Comparison of ENCODE assay signal across 25 cellular contexts in genomic region chr16:68251812-68252211, GRCh38. TPM values are rescaled to one million over a fixed set of nuclear protein-coding genes. Genes with fewer than 3 reads are reported as not detected.
A peak's percentile ranks its signal among the peaks of the same experiment; 100 is the strongest.
DNase-seq lines count a peak whose midpoint lies in the region; ATAC-seq and TF ChIP-seq lines count a peak whose summit lies in the region.
"Had no signal": no experiment of that assay in that cellular context is flagged by ENCODE, and none has a peak within 500 bp of the region (broad histone marks: within the 10 kb centered on the region; RNA-seq: fewer than 3 reads in every experiment).

No MANE protein-coding gene starts in this region.

- H3K36me3 ChIP-seq in ascending aorta (peaks cover 49 to 57% of the 10 kb centered on the region in 2 donors), right atrium auricular region (peaks cover 52% of the 10 kb centered on the region), skeletal muscle tissue (ENCODE audit: control insufficient read depth in 3 of 3, insufficient read depth in 3 of 3, low read length in 3 of 3) (peaks cover 35 to 46% (median 43%) of the 10 kb centered on the region in 3 donors)
- H3K36me3 ChIP-seq: MG63, pancreas had no signal

- peak overlapping the region in 1 of 2 donors; percentile 59 for H3K27ac Mint-ChIP-seq in effector memory CD8-positive, alpha-beta T cell
- H3K27ac Mint-ChIP-seq: activated naive CD4-positive, alpha-beta T cell treated with anti-CD3 and anti-CD28 coated beads, Interleukin-2, amount 50 U/mL, for 72 hours; CD14-positive monocyte; natural killer cell had no signal

- H3K9me3 Mint-ChIP-seq in effector memory CD8-positive, alpha-beta T cell = no peaks in the 10 kb centered on the region
- H3K9me3 Mint-ChIP-seq: activated naive CD4-positive, alpha-beta T cell treated with anti-CD3 and anti-CD28 coated beads, Interleukin-2, amount 50 U/mL, for 72 hours; natural killer cell had no signal

- peak overlapping the region; percentile 63 to 87 (median 86) for H3K9ac ChIP-seq in skeletal muscle tissue (ENCODE audit: low read depth in 1 of 3, low read length in 3 of 3)

- H3K9me3 ChIP-seq in ascending aorta (no peaks in the 10 kb centered on the region), right atrium auricular region (no peaks in the 10 kb centered on the region), skeletal muscle tissue (ENCODE audit: control insufficient read depth in 3 of 3, low read length in 3 of 3) (no peaks in the 10 kb centered on the region)
- H3K9me3 ChIP-seq: esophagus muscularis mucosa, MG63, pancreas, vagina had no signal

- H3K4me3 Mint-ChIP-seq in effector memory CD8-positive, alpha-beta T cell = no peak overlapping the region
- H3K4me3 Mint-ChIP-seq: CD14-positive monocyte, natural killer cell had no signal

- H3K27ac ChIP-seq in ascending aorta (peak overlapping the region; percentile 62 to 88), right atrium auricular region (peak overlapping the region; percentile 89 to 94), skeletal muscle tissue (ENCODE audit: low read depth, low read length) (peak overlapping the region; percentile 100)
- H3K27ac ChIP-seq: esophagus muscularis mucosa, pancreas, vagina had no signal

- H3K27me3 Mint-ChIP-seq in effector memory CD8-positive, alpha-beta T cell = no peaks in the 10 kb centered on the region

- H3K4me1 Mint-ChIP-seq in effector memory CD8-positive, alpha-beta T cell (ENCODE audit: low read depth in 2 of 2) = peaks cover under 1 to 5% of the 10 kb centered on the region in 2 donors
- H3K4me1 Mint-ChIP-seq: natural killer cell had no signal

- intact Hi-C loops in ascending aorta (cut with DNase I) = no loop called here

- peaks cover 31% of the 10 kb centered on the region for H3K36me3 Mint-ChIP-seq in effector memory CD8-positive, alpha-beta T cell (ENCODE audit: insufficient read depth)
- H3K36me3 Mint-ChIP-seq: natural killer cell had no signal

- peak; percentile 94 for DNase-seq in G401 (ENCODE audit: low spot score)
- DNase-seq in ascending aorta (ENCODE audit: low spot score in 2 of 2) = no peak
- no peak for DNase-seq in right atrium auricular region (ENCODE audit: low spot score)
- DNase-seq in kidney glomerular epithelial cell (lab: John Stamatoyannopoulos, UW) = no peak
- DNase-seq in effector memory CD8-positive, alpha-beta T cell = no peak
- DNase-seq: activated T-cell treated with anti-CD3 and anti-CD28 coated beads, Interleukin-2, amount 50 U/mL, for 1 hour; aorta; effector CD8-positive, alpha-beta T cell; MG63; natural killer cell; NCI-H1436 treated with DMSO at 0.1 percent for 48 hours; NCI-H510A treated with DMSO at 0.1 percent for 48 hours; NK-92 treated with Interleukin-12 subunit alpha and Interleukin-12 subunit beta, amount 100 ng/mL, for 24 hours had no signal

- H3K27me3 ChIP-seq in ascending aorta (no peaks in the 10 kb centered on the region), right atrium auricular region (no peaks in the 10 kb centered on the region), skeletal muscle tissue (ENCODE audit: control insufficient read depth in 3 of 3, insufficient read depth in 3 of 3, low read length in 3 of 3) (no peaks in the 10 kb centered on the region)
- H3K27me3 ChIP-seq: esophagus muscularis mucosa, MG63, pancreas, vagina had no signal

- ATAC-seq in HG03565 (IDR thresholded peaks at IDR 0.05; ENCODE audit: unreplicated experiment) = no peak
- no peak for ATAC-seq in effector memory CD8-positive, alpha-beta T cell (replicated peaks)
- ATAC-seq in GM21381 (IDR thresholded peaks at IDR 0.05; ENCODE audit: unreplicated experiment) = no peak
- ATAC-seq: activated naive CD4-positive, alpha-beta T cell treated with anti-CD3 and anti-CD28 coated beads, Interleukin-2, amount 50 U/mL, for 72 hours; natural killer cell; pancreas; sciatic nerve; SK-N-SH treated with all-trans-retinoic acid at 6 μM for 48 hours had no signal

- H3K4me1 ChIP-seq in ascending aorta (peaks cover 14 to 22% of the 10 kb centered on the region in 2 donors), right atrium auricular region (peaks cover 0 to 51% of the 10 kb centered on the region in 2 donors), skeletal muscle tissue (ENCODE audit: control insufficient read depth in 3 of 3, insufficient read depth in 3 of 3, low read length in 3 of 3) (peaks cover 46 to 86% (median 71%) of the 10 kb centered on the region in 3 donors)
- H3K4me1 ChIP-seq: pancreas had no signal

- in situ Hi-C loops in G401 (cut with HindIII; ENCODE audit: low sequenced_read_pairs) = no loop called here

- no peak overlapping the region for H3K4me3 ChIP-seq in ascending aorta
- no peak overlapping the region for H3K4me3 ChIP-seq in right atrium auricular region
- peak overlapping the region in 2 of 3 donors; percentile 5 to 41 for H3K4me3 ChIP-seq in skeletal muscle tissue (ENCODE audit: low read length in 3 of 3)
- H3K4me3 ChIP-seq: esophagus muscularis mucosa, MG63, pancreas, vagina had no signal

- TF ChIP-seq CTCF in ascending aorta (IDR thresholded peaks at IDR 0.05) = no peak
- no peak for TF ChIP-seq CTCF in right atrium auricular region (IDR thresholded peaks at IDR 0.05)

RNA-seq across cellular contexts. Expression of gene PLA2G15, which starts 6.6 kb away (rescaled TPM):
- 15.3 and 19.7 TPM in 2 replicates for total RNA-seq in G401 (2014; rRNA removed; shearing (Covaris generic))
- total RNA-seq in ascending aorta = 21.9 TPM
- total RNA-seq in right atrium auricular region = 10 to 100 TPM; 28.3 to 29.1 TPM
- 23.0 TPM for total RNA-seq in skeletal muscle tissue

RNA-seq across cellular contexts. Expression of gene SLC7A6, which starts 12.5 kb away (rescaled TPM):
- 21.5 and 27.4 TPM in 2 replicates for total RNA-seq in G401 (2014; rRNA removed; shearing (Covaris generic))
- 27.7 TPM for total RNA-seq in ascending aorta
- total RNA-seq in right atrium auricular region = 10 to 100 TPM; 28.9 to 51.0 TPM
- 9.4 TPM for total RNA-seq in skeletal muscle tissue

RNA-seq across cellular contexts. Expression of gene ESRP2, which starts 15.9 kb away (rescaled TPM):
- 0.10 TPM in 1 of 2 replicates, not detected in the other for total RNA-seq in G401 (2014; rRNA removed; shearing (Covaris generic))
- total RNA-seq in ascending aorta (not detected), right atrium auricular region (1 to 10 TPM in 1 of 2 donors, under 1 TPM in 1; 0.59 to 1.2 TPM), skeletal muscle tissue (not detected)
- total RNA-seq: frontal cortex, H4, natural killer cell had no signal

RNA-seq across cellular contexts. Expression of gene SLC7A6OS, which starts 58.9 kb away (rescaled TPM):
- total RNA-seq in G401 (2014; rRNA removed; shearing (Covaris generic)) = 16.7 and 23.7 TPM in 2 replicates
- 14.4 TPM for total RNA-seq in ascending aorta
- total RNA-seq in right atrium auricular region = 1 to 10 TPM; 6.8 to 8.6 TPM
- total RNA-seq in skeletal muscle tissue = 11.0 TPM

RNA-seq across cellular contexts. Expression of gene PRMT7, which starts 59.0 kb away (rescaled TPM):
- total RNA-seq in G401 (2014; rRNA removed; shearing (Covaris generic)) = 75.9 and 85.9 TPM in 2 replicates
- total RNA-seq in ascending aorta (25.1 TPM), right atrium auricular region (10 to 100 TPM; 24.5 to 35.7 TPM), skeletal muscle tissue (49.1 TPM)

Comparison
In these comparisons a context has a peak if more than half of its experiments do, and no peak if none do; other contexts are left out.
1. H3K4me3 ChIP-seq: peak in skeletal muscle tissue (2 of 3); none in ascending aorta (0 of 2) and right atrium auricular region (0 of 2).
2. Peak in every context shown above with its lines, with median percentiles within 50 percentile points of each other: H3K27ac ChIP-seq.